In genomic region chr2:131413148-131413747, GRCh38 we compare ENCODE assay signal across 9 cellular contexts. TPM values are rescaled to one million over a fixed set of nuclear protein-coding genes. Genes with fewer than 3 reads are reported as not detected.
DNase-seq lines count a peak whose midpoint lies in the region; ATAC-seq and TF ChIP-seq lines count a peak whose summit lies in the region.
"Had no signal": no experiment of that assay in that cellular context is flagged by ENCODE, and none has a peak within 500 bp of the region (broad histone marks: within the 10 kb centered on the region; RNA-seq: fewer than 3 reads in every experiment).

No MANE protein-coding gene starts in this region.

- H3K27me3 ChIP-seq in thyroid gland, result no peaks in the 10 kb centered on the region

- no peaks in the 10 kb centered on the region for H3K36me3 ChIP-seq in thyroid gland

- no peak for TF ChIP-seq POLR2A in thyroid gland (IDR thresholded peaks at IDR 0.05)

- peak; percentile 84 for DNase-seq in DMS 273 (lab: John Stamatoyannopoulos, UW; ENCODE audit: unreplicated experiment)
- DNase-seq in NCI-H748 treated with DMSO at 0.1 percent for 48 hours (lab: John Stamatoyannopoulos, UW), result peak; percentile 45
- peak; percentile 22 to 60 for DNase-seq in T47D (ENCODE audit: low read depth in 1 of 2, low spot score in 1 of 2)
- peak; percentile 60 for DNase-seq in kidney tubule cell (ENCODE audit: low spot score)
- peak in 1 of 2 donors; percentile 16 for DNase-seq in thyroid gland

- H3K9me3 ChIP-seq in thyroid gland, result no peaks in the 10 kb centered on the region

- no peaks in the 10 kb centered on the region for H3K4me1 ChIP-seq in thyroid gland

- no peak overlapping the region for H3K27ac ChIP-seq in thyroid gland

- ATAC-seq in GM18907 (IDR thresholded peaks at IDR 0.05; ENCODE audit: unreplicated experiment), result peak; percentile 89
- ATAC-seq in HG03457 (IDR thresholded peaks at IDR 0.05; ENCODE audit: unreplicated experiment), result peak; percentile 69
- no peak for ATAC-seq in HG02623 (IDR thresholded peaks at IDR 0.05; ENCODE audit: unreplicated experiment)

- WGBS in thyroid gland, 2 donors, result 1 to 3% methylated on average over 7 of the region's 7 CpGs

- in situ Hi-C loops in T47D (cut with HindIII; ENCODE audit: low pct_unique_long_range_greater_than_20kb, low sequenced_read_pairs), result no loop called here

- peak; percentile 59 to 95 (median 72) for TF ChIP-seq CTCF in thyroid gland (IDR thresholded peaks at IDR 0.05)

- intact Hi-C loops in thyroid gland (cut with DNase I), result loop anchor here (10.0 kb wide), 1 partner anchor 102 kb away; no protein-coding TSS in a partner anchor

- no peak overlapping the region for H3K4me3 ChIP-seq in thyroid gland (replicated peaks in 1 of 3)

RNA-seq across cellular contexts. Expression of gene RAB6D, which starts 49.3 kb away (rescaled TPM):
- not detected for total RNA-seq in thyroid gland
- total RNA-seq: activated CD8-positive, alpha-beta memory T cell treated with anti-CD3 and anti-CD28 coated beads for 36 hours had no signal
